18 cellular contexts compared by ENCODE assay signal in the genomic region with DNA sequence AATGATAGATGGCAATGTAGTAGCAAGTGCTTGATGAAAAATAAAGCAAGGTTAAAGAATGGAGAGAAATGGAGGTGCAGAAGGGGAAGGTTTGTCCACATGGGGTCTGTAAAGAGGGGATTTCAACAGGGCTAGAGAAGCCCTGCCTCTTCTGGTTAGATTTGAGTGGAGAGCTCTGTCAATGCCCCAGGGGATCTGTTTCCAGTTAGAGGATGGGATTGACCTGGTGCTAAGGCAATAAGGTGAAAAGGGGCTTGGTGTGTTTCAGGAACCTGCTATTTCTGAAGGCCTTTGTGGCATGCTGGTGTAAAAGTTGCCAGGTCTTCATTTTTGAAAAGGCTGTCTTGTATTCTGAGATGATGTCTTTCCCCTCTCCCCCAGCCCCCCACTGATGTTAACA.
DNase-seq lines count a peak whose midpoint lies in the region; ATAC-seq and TF ChIP-seq lines count a peak whose summit lies in the region.
"Had no signal": no experiment of that assay in that cellular context is flagged by ENCODE, and none has a peak within 500 bp of the region (broad histone marks: within the 10 kb centered on the region; RNA-seq: fewer than 3 reads in every experiment).

No MANE protein-coding gene starts in this region.

- H3K4me3 ChIP-seq in heart left ventricle = no peak overlapping the region
- H3K4me3 ChIP-seq in upper lobe of right lung = no peak overlapping the region
- H3K4me3 ChIP-seq: BLaER1 had no signal

- H3K4me1 Mint-ChIP-seq in glutamatergic neuron (ENCODE audit: low read depth, unreplicated experiment) (peaks cover 30% of the 10 kb centered on the region), nephron (peaks cover 48% of the 10 kb centered on the region)
- H3K4me1 Mint-ChIP-seq: CD8-positive, alpha-beta memory T cell had no signal

- no peaks in the 10 kb centered on the region for H3K36me3 Mint-ChIP-seq in glutamatergic neuron (ENCODE audit: unreplicated experiment)
- no peaks in the 10 kb centered on the region for H3K36me3 Mint-ChIP-seq in nephron (ENCODE audit: low read depth)
- H3K36me3 Mint-ChIP-seq: CD8-positive, alpha-beta memory T cell had no signal

- no peaks in the 10 kb centered on the region for H3K27me3 ChIP-seq in heart left ventricle
- H3K27me3 ChIP-seq in upper lobe of right lung = no peaks in the 10 kb centered on the region
- H3K27me3 ChIP-seq: BLaER1 had no signal

- H3K4me1 ChIP-seq in heart left ventricle (peaks cover 0 to 43% (median 8%) of the 10 kb centered on the region in 12 donors), upper lobe of right lung (no peaks in the 10 kb centered on the region)

- H3K27ac Mint-ChIP-seq in glutamatergic neuron (ENCODE audit: unreplicated experiment) (no peak overlapping the region), nephron (peak overlapping the region; percentile 70 to 91 (median 88))
- H3K27ac Mint-ChIP-seq: CD8-positive, alpha-beta memory T cell had no signal

- no peak for TF ChIP-seq POLR2A in heart left ventricle (IDR thresholded peaks at IDR 0.05)

- no peaks in the 10 kb centered on the region for H3K9me3 Mint-ChIP-seq in glutamatergic neuron (ENCODE audit: unreplicated experiment)
- H3K9me3 Mint-ChIP-seq in nephron = no peaks in the 10 kb centered on the region

- H3K27ac ChIP-seq in heart left ventricle (peak overlapping the region in 11 of 12 donors; percentile 3 to 79 (median 46)), upper lobe of right lung (peak overlapping the region; percentile 47)
- H3K27ac ChIP-seq: BLaER1, KMS-11 had no signal

- DNase-seq in heart left ventricle = no peak
- no peak for DNase-seq in Right ventricle myocardium inferior (ENCODE audit: missing footprints)
- no peak for DNase-seq in glutamatergic neuron
- DNase-seq in upper lobe of right lung = no peak
- DNase-seq in NCI-H69 (lab: John Stamatoyannopoulos, UW) = no peak
- no peak for DNase-seq in NK-92 treated with Interleukin-12 subunit alpha and Interleukin-12 subunit beta, amount 100 ng/mL, for 24 hours (lab: John Stamatoyannopoulos, UW)
- DNase-seq: 8988T; CD8-positive, alpha-beta memory T cell; NCI-H1092; NCI-H2107; NCI-H345; NCI-H526 treated with DMSO at 0.1 percent for 48 hours; SIG-M5 had no signal

- H3K9me3 ChIP-seq in heart left ventricle (no peaks in the 10 kb centered on the region), upper lobe of right lung (no peaks in the 10 kb centered on the region)
- H3K9me3 ChIP-seq: BLaER1 had no signal

- H3K27me3 Mint-ChIP-seq in glutamatergic neuron (ENCODE audit: unreplicated experiment) = peaks cover 5% of the 10 kb centered on the region
- H3K27me3 Mint-ChIP-seq in nephron (ENCODE audit: low read depth) = no peaks in the 10 kb centered on the region
- H3K27me3 Mint-ChIP-seq: CD8-positive, alpha-beta memory T cell had no signal

- ATAC-seq in heart left ventricle (no peak), Right ventricle myocardium inferior (no peak), upper lobe of right lung (no peak), HG03108 (IDR thresholded peaks at IDR 0.05; ENCODE audit: unreplicated experiment) (no peak)
- ATAC-seq: HepG2 had no signal

- no peaks in the 10 kb centered on the region for H3K36me3 ChIP-seq in heart left ventricle
- H3K36me3 ChIP-seq in upper lobe of right lung = no peaks in the 10 kb centered on the region
- H3K36me3 ChIP-seq: BLaER1 had no signal

- intact Hi-C loops in heart left ventricle (cut with DNase I) (loop anchor here in 3 of 10 donors (5.0 to 10.0 kb wide), 2 partner anchors 42 to 115 kb away; no protein-coding TSS in a partner anchor), Right ventricle myocardium inferior (cut with DNase I) (loop anchor here (5.0 kb wide), 1 partner anchor 67 kb away; no protein-coding TSS in a partner anchor), upper lobe of right lung (cut with DNase I) (no loop called here)

- no peak for TF ChIP-seq CTCF in heart left ventricle (IDR thresholded peaks at IDR 0.05)
- TF ChIP-seq CTCF in glutamatergic neuron (IDR thresholded peaks at IDR 0.05; ENCODE audit: partially characterized antibody, unreplicated experiment) = no peak
- TF ChIP-seq CTCF in nephron (IDR thresholded peaks at IDR 0.05; ENCODE audit: unreplicated experiment in 3 of 3) = no peak
- TF ChIP-seq CTCF in upper lobe of right lung (IDR thresholded peaks at IDR 0.05) = no peak

- H3K4me3 Mint-ChIP-seq in glutamatergic neuron (ENCODE audit: unreplicated experiment) (peak overlapping the region; percentile 12), nephron (no peak overlapping the region)
- H3K4me3 Mint-ChIP-seq: CD8-positive, alpha-beta memory T cell had no signal
